Comparison of ENCODE assay signal across 11 cellular contexts in genomic region chr11:40235841-40236240, GRCh38.
DNase-seq lines count a peak whose midpoint lies in the region; ATAC-seq lines count a peak whose summit lies in the region.
"Had no signal": no experiment of that assay in that cellular context is flagged by ENCODE, and none has a peak within 500 bp of the region (broad histone marks: within the 10 kb centered on the region; RNA-seq: fewer than 3 reads in every experiment).

No MANE protein-coding gene starts in this region.

- DNase-seq in NCI-H2227 (lab: John Stamatoyannopoulos, UW; ENCODE audit: unreplicated experiment) (peak; percentile 73), globus pallidus (ENCODE audit: low spot score) (peak; percentile 66), pons (ENCODE audit: low spot score) (peak; percentile 68), NOMO-1 treated with DMSO at 0.1 percent for 48 hours (lab: John Stamatoyannopoulos, UW; ENCODE audit: unreplicated experiment) (no peak)
- no peak for DNase-seq in activated effector memory CD4-positive, alpha-beta T cell treated with Interleukin-2 at 50 U/mL for 16 hours
- DNase-seq: ACHN; Caco-2; CD4-positive, alpha-beta T cell; HCEC 1CT had no signal

- ATAC-seq in GM18502 (IDR thresholded peaks at IDR 0.05; ENCODE audit: poor library complexity, unreplicated experiment) = no peak
- ATAC-seq: GM23338 had no signal

Comparison
In these comparisons a context has a peak if more than half of its experiments do, and no peak if none do; other contexts are left out.
1. DNase-seq: peak in NCI-H2227 (single experiment), globus pallidus (single experiment) and pons (single experiment); none in activated effector memory CD4-positive, alpha-beta T cell treated with Interleukin-2 at 50 U/mL for 16 hours (single experiment) and NOMO-1 treated with DMSO at 0.1 percent for 48 hours (single experiment).